17 cellular contexts compared by ENCODE assay signal in the genomic region with DNA sequence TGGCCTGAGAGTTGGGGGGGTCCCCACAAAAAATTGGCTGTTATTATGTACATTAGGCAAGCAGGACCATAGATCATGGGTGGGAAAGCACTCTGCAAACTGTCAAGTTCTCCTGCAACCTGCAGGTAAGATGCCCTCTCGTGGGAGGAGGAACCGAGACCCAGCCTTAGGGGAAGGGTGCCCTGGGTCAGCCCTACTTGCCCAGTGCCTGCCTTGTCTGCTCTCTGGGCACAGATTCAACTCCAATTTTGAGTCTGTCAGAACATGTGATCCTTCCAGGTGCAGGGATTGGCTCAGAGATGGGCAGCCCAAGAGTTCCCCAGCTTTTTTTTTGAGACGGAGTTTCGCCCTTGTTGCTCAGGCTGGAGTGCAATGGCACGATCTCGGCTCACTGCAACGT.
DNase-seq lines count a peak whose midpoint lies in the region; ATAC-seq, FAIRE-seq and TF ChIP-seq lines count a peak whose summit lies in the region.
"Had no signal": no experiment of that assay in that cellular context is flagged by ENCODE, and none has a peak within 500 bp of the region (broad histone marks: within the 10 kb centered on the region; RNA-seq: fewer than 3 reads in every experiment).

No MANE protein-coding gene starts in this region.

- intact Hi-C loops in left ventricle myocardium superior (cut with micrococcal nuclease) = no loop called here
- intact Hi-C loops in left cardiac atrium (cut with DNase I) = no loop called here
- intact Hi-C loops in kidney (cut with DNase I) = no loop called here
- intact Hi-C loops in spleen (cut with DNase I; ENCODE audit: low total_unique reads) = no loop called here

- FAIRE-seq in kidney (lab: Jason Lieb, UNC) = no peak
- FAIRE-seq: GM19239 had no signal

- no peak overlapping the region for H3K4me3 ChIP-seq in kidney (ENCODE audit: low read length in 2 of 2)
- H3K4me3 ChIP-seq in spleen = no peak overlapping the region
- H3K4me3 ChIP-seq: BLaER1, GM23248, HAP-1 had no signal

- H3K4me1 ChIP-seq in kidney (ENCODE audit: control insufficient read depth in 1 of 2, insufficient read depth in 1 of 2, low read depth in 1 of 2, low read length in 2 of 2) (no peaks in the 10 kb centered on the region), spleen (no peaks in the 10 kb centered on the region)
- H3K4me1 ChIP-seq: HAP-1 had no signal

- peak; percentile 1 for DNase-seq in left ventricle myocardium superior
- DNase-seq in left cardiac atrium = no peak
- peak; percentile 15 for DNase-seq in kidney
- DNase-seq in spleen = peak; percentile 49
- DNase-seq: 8988T; Calu3; CD8-positive, alpha-beta T cell; DMS79 treated with DMSO at 0.1 percent for 48 hours; GF-D8; GM23248 had no signal

- H3K9ac ChIP-seq in kidney (ENCODE audit: low read length in 2 of 2) = no peak overlapping the region
- H3K9ac ChIP-seq: BLaER1, GM23248 had no signal

- H3K36me3 ChIP-seq in kidney (ENCODE audit: control insufficient read depth in 1 of 2, insufficient read depth in 2 of 2, low read length in 2 of 2) (no peaks in the 10 kb centered on the region), spleen (no peaks in the 10 kb centered on the region)
- H3K36me3 ChIP-seq: BLaER1, HAP-1 had no signal

- H3K27me3 ChIP-seq in spleen (replicated peaks in 1 of 7) = peaks cover 0 to 12% (median 0%) of the 10 kb centered on the region in 7 donors

- H3K27ac ChIP-seq in kidney (ENCODE audit: low read depth in 2 of 2, low read length in 2 of 2) (no peak overlapping the region), spleen (no peak overlapping the region)
- H3K27ac ChIP-seq: BLaER1, GM23248, HL-60 had no signal

- TF ChIP-seq POLR2A in spleen (IDR thresholded peaks at IDR 0.05) = no peak

- no peak for TF ChIP-seq CTCF in kidney (IDR thresholded peaks at IDR 0.05; ENCODE audit: borderline replicate concordance, extremely low read depth, insufficient read depth)
- TF ChIP-seq CTCF in spleen (IDR thresholded peaks at IDR 0.05 in 8 of 11, conservative IDR thresholded peaks at IDR 0.05 in 3 of 11) = no peak

- H3K9me3 ChIP-seq in kidney (ENCODE audit: control insufficient read depth in 1 of 2, low read length in 2 of 2) (no peaks in the 10 kb centered on the region), spleen (no peaks in the 10 kb centered on the region)
- H3K9me3 ChIP-seq: BLaER1, HAP-1 had no signal

- 79 to 94% (median 89%) methylated on average over 7 of the region's 7 CpGs for WGBS in spleen, 5 donors

- no peak for ATAC-seq in left ventricle myocardium superior
- ATAC-seq in left cardiac atrium = no peak
- no peak for ATAC-seq in HG03342 (IDR thresholded peaks at IDR 0.05; ENCODE audit: unreplicated experiment)
- no peak for ATAC-seq in GM21515 (IDR thresholded peaks at IDR 0.05; ENCODE audit: unreplicated experiment)
- no peak for ATAC-seq in GM18517 (IDR thresholded peaks at IDR 0.05; ENCODE audit: unreplicated experiment)
- ATAC-seq: CD8-positive, alpha-beta T cell had no signal
